9 cellular contexts compared by ENCODE assay signal in the genomic region with DNA sequence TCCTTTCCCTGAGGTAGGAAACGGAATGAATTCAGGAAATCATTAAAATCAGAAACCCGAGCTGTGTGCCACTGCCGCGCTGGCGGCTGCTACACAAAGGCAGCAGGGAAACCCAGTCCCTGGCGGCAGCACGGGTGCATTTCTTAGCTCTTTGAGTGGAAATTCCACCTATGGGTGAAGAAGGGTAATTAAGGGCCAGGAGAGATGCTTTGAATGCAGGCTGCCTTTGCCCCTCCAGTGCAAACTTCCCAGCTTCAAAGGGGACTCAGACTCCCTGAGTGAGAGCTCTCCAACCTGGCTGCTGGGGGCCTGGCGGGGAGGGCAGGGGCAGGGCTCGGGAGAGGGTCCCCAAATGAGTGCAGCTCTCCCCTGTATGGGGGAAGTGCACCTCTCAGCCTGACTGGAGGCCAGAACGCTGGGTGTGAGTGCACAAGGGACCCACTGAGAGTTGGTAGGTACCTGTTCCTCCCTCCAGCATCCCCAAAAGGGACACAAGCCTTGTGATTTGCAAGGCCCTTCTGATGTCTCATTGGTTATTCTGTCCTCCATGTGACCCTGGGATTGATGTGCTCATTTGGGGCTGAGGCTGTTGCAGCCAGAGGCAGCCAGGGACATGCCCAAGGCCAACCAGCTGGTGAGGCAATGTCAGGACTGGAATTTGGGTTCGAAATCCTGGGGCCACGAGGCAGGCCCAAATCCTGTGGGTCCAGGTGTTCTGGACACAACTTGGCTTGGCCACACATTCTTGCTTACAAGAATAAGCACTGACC. TPM values are rescaled to one million over a fixed set of nuclear protein-coding genes. Genes with fewer than 3 reads are reported as not detected.
DNase-seq lines count a peak whose midpoint lies in the region; ATAC-seq lines count a peak whose summit lies in the region.
"Had no signal": no experiment of that assay in that cellular context is flagged by ENCODE, and none has a peak within 500 bp of the region (broad histone marks: within the 10 kb centered on the region; RNA-seq: fewer than 3 reads in every experiment).

No MANE protein-coding gene starts in this region.

- ATAC-seq in GM21360 (IDR thresholded peaks at IDR 0.05; ENCODE audit: unreplicated experiment) (peak; percentile 50), T-helper 17 cell (peak; percentile 48), left lobe of liver (peak; percentile 28), GM19455 (IDR thresholded peaks at IDR 0.05; ENCODE audit: unreplicated experiment) (no peak)

- peaks cover 18% of the 10 kb centered on the region for H3K4me1 ChIP-seq in effector memory CD4-positive, alpha-beta T cell (ENCODE audit: control insufficient read depth, insufficient read depth, low read length, poor library complexity, severe bottlenecking)

- H3K4me3 ChIP-seq in effector memory CD4-positive, alpha-beta T cell (ENCODE audit: insufficient read depth, low read depth, low read length, poor library complexity, severe bottlenecking) = no peak overlapping the region
- H3K4me3 ChIP-seq: skin epidermis had no signal

- H3K27me3 Mint-ChIP-seq in T-helper 17 cell = peaks cover 3% of the 10 kb centered on the region

- no peaks in the 10 kb centered on the region for H3K27me3 ChIP-seq in effector memory CD4-positive, alpha-beta T cell (replicated peaks; ENCODE audit: control insufficient read depth, insufficient read depth, low read length, poor library complexity, severe bottlenecking)

- H3K27ac ChIP-seq in effector memory CD4-positive, alpha-beta T cell (ENCODE audit: insufficient read depth, low read length, poor library complexity, severe bottlenecking) = no peak overlapping the region
- H3K27ac ChIP-seq: skin epidermis had no signal

- H3K4me1 Mint-ChIP-seq in T-helper 17 cell = peaks cover 25% of the 10 kb centered on the region

- H3K36me3 ChIP-seq in effector memory CD4-positive, alpha-beta T cell (ENCODE audit: control insufficient read depth, insufficient read depth, low read length) = no peaks in the 10 kb centered on the region

- H3K4me3 Mint-ChIP-seq in T-helper 17 cell = no peak overlapping the region

- DNase-seq in COLO668 (lab: John Stamatoyannopoulos, UW; ENCODE audit: unreplicated experiment) (peak; percentile 8), T-helper 17 cell (peak in 1 of 3 donors; percentile 5), left lobe of liver (ENCODE audit: low spot score) (peak; percentile 40), NCI-H2081 treated with DMSO at 0.1 percent for 48 hours (lab: John Stamatoyannopoulos, UW) (no peak), HPDE6-E6E7 (ENCODE audit: extremely low spot score) (no peak)
- DNase-seq in effector memory CD4-positive, alpha-beta T cell = no peak

- peak overlapping the region; percentile 9 for H3K27ac Mint-ChIP-seq in T-helper 17 cell

- H3K36me3 Mint-ChIP-seq in T-helper 17 cell (ENCODE audit: low read depth) = no peaks in the 10 kb centered on the region

- no peaks in the 10 kb centered on the region for H3K9me3 ChIP-seq in T-helper 17 cell (ENCODE audit: control insufficient read depth, low read length, poor library complexity, severe bottlenecking)
- no peaks in the 10 kb centered on the region for H3K9me3 ChIP-seq in effector memory CD4-positive, alpha-beta T cell (ENCODE audit: control insufficient read depth, low read length)

RNA-seq across cellular contexts. Expression of a gene that starts 16.3 kb away (rescaled TPM):
- total RNA-seq in T-helper 17 cell (10 to 100 TPM; 30.0 to 34.0 TPM), left lobe of liver (15.0 TPM)

Comparison
In these comparisons a context has a peak if more than half of its experiments do, and no peak if none do; other contexts are left out.
1. DNase-seq: peak in COLO668 (single experiment) and left lobe of liver (single experiment); none in NCI-H2081 treated with DMSO at 0.1 percent for 48 hours (single experiment), effector memory CD4-positive, alpha-beta T cell (0 of 3) and HPDE6-E6E7 (single experiment).